ENCODE assay signal across 1 cellular context in genomic region chr15:27848936-27849335, GRCh38.
TF ChIP-seq lines count a peak whose summit lies in the region.
"Not testable (repeated sequence)": the region's sequence is repeated elsewhere in the genome, so short reads cannot be mapped to it uniquely, and the experiment has no call there.

No MANE protein-coding gene starts in this region.

TF ChIP-seq in K562, 482 proteins besides CTCF, POLR2A, EP300 and RAD21 (continued from another document):
- TF ChIP-seq, protein P1, sequence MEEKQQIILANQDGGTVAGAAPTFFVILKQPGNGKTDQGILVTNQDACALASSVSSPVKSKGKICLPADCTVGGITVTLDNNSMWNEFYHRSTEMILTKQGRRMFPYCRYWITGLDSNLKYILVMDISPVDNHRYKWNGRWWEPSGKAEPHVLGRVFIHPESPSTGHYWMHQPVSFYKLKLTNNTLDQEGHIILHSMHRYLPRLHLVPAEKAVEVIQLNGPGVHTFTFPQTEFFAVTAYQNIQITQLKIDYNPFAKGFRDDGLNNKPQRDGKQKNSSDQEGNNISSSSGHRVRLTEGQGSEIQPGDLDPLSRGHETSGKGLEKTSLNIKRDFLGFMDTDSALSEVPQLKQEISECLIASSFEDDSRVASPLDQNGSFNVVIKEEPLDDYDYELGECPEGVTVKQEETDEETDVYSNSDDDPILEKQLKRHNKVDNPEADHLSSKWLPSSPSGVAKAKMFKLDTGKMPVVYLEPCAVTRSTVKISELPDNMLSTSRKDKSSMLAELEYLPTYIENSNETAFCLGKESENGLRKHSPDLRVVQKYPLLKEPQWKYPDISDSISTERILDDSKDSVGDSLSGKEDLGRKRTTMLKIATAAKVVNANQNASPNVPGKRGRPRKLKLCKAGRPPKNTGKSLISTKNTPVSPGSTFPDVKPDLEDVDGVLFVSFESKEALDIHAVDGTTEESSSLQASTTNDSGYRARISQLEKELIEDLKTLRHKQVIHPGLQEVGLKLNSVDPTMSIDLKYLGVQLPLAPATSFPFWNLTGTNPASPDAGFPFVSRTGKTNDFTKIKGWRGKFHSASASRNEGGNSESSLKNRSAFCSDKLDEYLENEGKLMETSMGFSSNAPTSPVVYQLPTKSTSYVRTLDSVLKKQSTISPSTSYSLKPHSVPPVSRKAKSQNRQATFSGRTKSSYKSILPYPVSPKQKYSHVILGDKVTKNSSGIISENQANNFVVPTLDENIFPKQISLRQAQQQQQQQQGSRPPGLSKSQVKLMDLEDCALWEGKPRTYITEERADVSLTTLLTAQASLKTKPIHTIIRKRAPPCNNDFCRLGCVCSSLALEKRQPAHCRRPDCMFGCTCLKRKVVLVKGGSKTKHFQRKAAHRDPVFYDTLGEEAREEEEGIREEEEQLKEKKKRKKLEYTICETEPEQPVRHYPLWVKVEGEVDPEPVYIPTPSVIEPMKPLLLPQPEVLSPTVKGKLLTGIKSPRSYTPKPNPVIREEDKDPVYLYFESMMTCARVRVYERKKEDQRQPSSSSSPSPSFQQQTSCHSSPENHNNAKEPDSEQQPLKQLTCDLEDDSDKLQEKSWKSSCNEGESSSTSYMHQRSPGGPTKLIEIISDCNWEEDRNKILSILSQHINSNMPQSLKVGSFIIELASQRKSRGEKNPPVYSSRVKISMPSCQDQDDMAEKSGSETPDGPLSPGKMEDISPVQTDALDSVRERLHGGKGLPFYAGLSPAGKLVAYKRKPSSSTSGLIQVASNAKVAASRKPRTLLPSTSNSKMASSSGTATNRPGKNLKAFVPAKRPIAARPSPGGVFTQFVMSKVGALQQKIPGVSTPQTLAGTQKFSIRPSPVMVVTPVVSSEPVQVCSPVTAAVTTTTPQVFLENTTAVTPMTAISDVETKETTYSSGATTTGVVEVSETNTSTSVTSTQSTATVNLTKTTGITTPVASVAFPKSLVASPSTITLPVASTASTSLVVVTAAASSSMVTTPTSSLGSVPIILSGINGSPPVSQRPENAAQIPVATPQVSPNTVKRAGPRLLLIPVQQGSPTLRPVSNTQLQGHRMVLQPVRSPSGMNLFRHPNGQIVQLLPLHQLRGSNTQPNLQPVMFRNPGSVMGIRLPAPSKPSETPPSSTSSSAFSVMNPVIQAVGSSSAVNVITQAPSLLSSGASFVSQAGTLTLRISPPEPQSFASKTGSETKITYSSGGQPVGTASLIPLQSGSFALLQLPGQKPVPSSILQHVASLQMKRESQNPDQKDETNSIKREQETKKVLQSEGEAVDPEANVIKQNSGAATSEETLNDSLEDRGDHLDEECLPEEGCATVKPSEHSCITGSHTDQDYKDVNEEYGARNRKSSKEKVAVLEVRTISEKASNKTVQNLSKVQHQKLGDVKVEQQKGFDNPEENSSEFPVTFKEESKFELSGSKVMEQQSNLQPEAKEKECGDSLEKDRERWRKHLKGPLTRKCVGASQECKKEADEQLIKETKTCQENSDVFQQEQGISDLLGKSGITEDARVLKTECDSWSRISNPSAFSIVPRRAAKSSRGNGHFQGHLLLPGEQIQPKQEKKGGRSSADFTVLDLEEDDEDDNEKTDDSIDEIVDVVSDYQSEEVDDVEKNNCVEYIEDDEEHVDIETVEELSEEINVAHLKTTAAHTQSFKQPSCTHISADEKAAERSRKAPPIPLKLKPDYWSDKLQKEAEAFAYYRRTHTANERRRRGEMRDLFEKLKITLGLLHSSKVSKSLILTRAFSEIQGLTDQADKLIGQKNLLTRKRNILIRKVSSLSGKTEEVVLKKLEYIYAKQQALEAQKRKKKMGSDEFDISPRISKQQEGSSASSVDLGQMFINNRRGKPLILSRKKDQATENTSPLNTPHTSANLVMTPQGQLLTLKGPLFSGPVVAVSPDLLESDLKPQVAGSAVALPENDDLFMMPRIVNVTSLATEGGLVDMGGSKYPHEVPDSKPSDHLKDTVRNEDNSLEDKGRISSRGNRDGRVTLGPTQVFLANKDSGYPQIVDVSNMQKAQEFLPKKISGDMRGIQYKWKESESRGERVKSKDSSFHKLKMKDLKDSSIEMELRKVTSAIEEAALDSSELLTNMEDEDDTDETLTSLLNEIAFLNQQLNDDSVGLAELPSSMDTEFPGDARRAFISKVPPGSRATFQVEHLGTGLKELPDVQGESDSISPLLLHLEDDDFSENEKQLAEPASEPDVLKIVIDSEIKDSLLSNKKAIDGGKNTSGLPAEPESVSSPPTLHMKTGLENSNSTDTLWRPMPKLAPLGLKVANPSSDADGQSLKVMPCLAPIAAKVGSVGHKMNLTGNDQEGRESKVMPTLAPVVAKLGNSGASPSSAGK (IDR thresholded peaks at IDR 0.05): peak; percentile 65
- TF ChIP-seq NR3C1 (CRISPR knock-in tag; IDR thresholded peaks at IDR 0.05) (peak; percentile 83), CREB1 (CRISPR knock-in tag; IDR thresholded peaks at IDR 0.05) (0 out of 2 replicates have a peak, but pooled peaks have one; percentile 44), CBFB (CRISPR knock-in tag; IDR thresholded peaks at IDR 0.05) (peak; percentile 70; the same call in 1 of the 2 replicates), ZNF431 (CRISPR knock-in tag; IDR thresholded peaks at IDR 0.05) (peak; percentile 80; the same call in 1 of the 2 replicates), ETV6 (CRISPR knock-in tag; IDR thresholded peaks at IDR 0.05; ENCODE audit: borderline replicate concordance) (peak; percentile 90; the same call in 1 of the 2 replicates), ATF2 (CRISPR knock-in tag; IDR thresholded peaks at IDR 0.05) (peak; percentile 79; the same call in 1 of the 2 replicates), ZBTB49 (CRISPR knock-in tag; IDR thresholded peaks at IDR 0.05; ENCODE audit: borderline replicate concordance) (peak; percentile 86; the same call in 1 of the 2 replicates), FOXP1 (CRISPR knock-in tag; IDR thresholded peaks at IDR 0.05) (peak; percentile 84; the same call in 1 of the 2 replicates), ZBTB33 (CRISPR knock-in tag; IDR thresholded peaks at IDR 0.05) (peak; percentile 76), IRF1 (CRISPR knock-in tag; IDR thresholded peaks at IDR 0.05; ENCODE audit: borderline replicate concordance) (peak; percentile 48; the same call in 1 of the 2 replicates)
- TF ChIP-seq CREB1 (IDR thresholded peaks at IDR 0.05); ETV6 (IDR thresholded peaks at IDR 0.05; ENCODE audit: borderline replicate concordance in 1 of 2, low read depth in 2 of 2, low read length in 1 of 2): not testable (repeated sequence)
